Comparison of ENCODE assay signal across 12 cellular contexts in genomic region chr11:93530468-93530826, GRCh38. TPM values are rescaled to one million over a fixed set of nuclear protein-coding genes. Genes with fewer than 3 reads are reported as not detected.
A peak's percentile ranks its signal among the peaks of the same experiment; 100 is the strongest.
DNase-seq lines count a peak whose midpoint lies in the region; ATAC-seq and TF ChIP-seq lines count a peak whose summit lies in the region.
"Had no signal": no experiment of that assay in that cellular context is flagged by ENCODE, and none has a peak within 500 bp of the region (broad histone marks: within the 10 kb centered on the region; RNA-seq: fewer than 3 reads in every experiment).

No MANE protein-coding gene starts in this region.

- no peak for TF ChIP-seq POLR2A in spleen (IDR thresholded peaks at IDR 0.05)

- H3K4me3 Mint-ChIP-seq in T-helper 17 cell (peak overlapping the region; percentile 74), immature natural killer cell (peak overlapping the region; percentile 25 to 64 (median 51))

- H3K27ac Mint-ChIP-seq in T-helper 17 cell (peak overlapping the region; percentile 93), immature natural killer cell (peak overlapping the region; percentile 69 to 84 (median 80))

- DNase-seq in DND-41 (no peak), T-helper 17 cell (no peak), immature natural killer cell (no peak), spleen (no peak), NCI-H1694 treated with DMSO at 0.1 percent for 48 hours (lab: John Stamatoyannopoulos, UW) (no peak), dermis blood vessel endothelial cell (no peak)
- DNase-seq: activated CD8-positive, alpha-beta memory T cell treated with anti-CD3 and anti-CD28 coated beads for 24 hours; NCI-H524 had no signal

- H3K36me3 Mint-ChIP-seq in T-helper 17 cell (ENCODE audit: low read depth) (no peaks in the 10 kb centered on the region), immature natural killer cell (no peaks in the 10 kb centered on the region)

- peaks cover 70% of the 10 kb centered on the region for H3K4me1 Mint-ChIP-seq in T-helper 17 cell
- peaks cover 72 to 80% of the 10 kb centered on the region in 2 donors for H3K4me1 Mint-ChIP-seq in immature natural killer cell

- H3K27me3 ChIP-seq in DND-41 (ENCODE audit: insufficient read depth, low read length, poor library complexity): no peaks in the 10 kb centered on the region
- H3K27me3 ChIP-seq in spleen (replicated peaks in 1 of 7): no peaks in the 10 kb centered on the region
- H3K27me3 ChIP-seq: brain microvascular endothelial cell, SJSA1 had no signal

- H3K36me3 ChIP-seq in DND-41 (ENCODE audit: insufficient read depth, low read length) (peaks cover 2% of the 10 kb centered on the region; the same call in 1 of the 2 replicates), spleen (no peaks in the 10 kb centered on the region)
- H3K36me3 ChIP-seq: brain microvascular endothelial cell, SJSA1 had no signal

- peak; percentile 20; the same call in 2 of the 3 replicates for ATAC-seq in DND-41 (ENCODE audit: insufficient read depth, low read depth)
- no peak for ATAC-seq in T-helper 17 cell
- no peak for ATAC-seq in GM18873 (IDR thresholded peaks at IDR 0.05; ENCODE audit: low FRiP score, unreplicated experiment)
- ATAC-seq: esophagus mucosa had no signal

- no peak overlapping the region for H3K9ac ChIP-seq in DND-41 (ENCODE audit: low read depth, low read length)

- peak overlapping the region; percentile 44 for H3K27ac ChIP-seq in DND-41 (ENCODE audit: low read length)
- H3K27ac ChIP-seq in spleen: peak overlapping the region; percentile 53 to 85 (median 67)
- H3K27ac ChIP-seq: SJSA1 had no signal

- H2AFZ ChIP-seq in DND-41 (ENCODE audit: low read depth, low read length): no peak overlapping the region

- 0 out of 2 replicates have a peak, but pooled peaks cover 3% of the 10 kb centered on the region for H3K79me2 ChIP-seq in DND-41 (ENCODE audit: insufficient read depth, low read length)

- H3K27me3 Mint-ChIP-seq in T-helper 17 cell: no peaks in the 10 kb centered on the region
- peaks cover 0 to under 1% (median 0%) of the 10 kb centered on the region in 3 donors for H3K27me3 Mint-ChIP-seq in immature natural killer cell (ENCODE audit: low read depth in 3 of 3)

- H4K20me1 ChIP-seq in DND-41 (ENCODE audit: insufficient read depth, low read length): peaks cover 16% of the 10 kb centered on the region

- 62 to 94% (median 74%) methylated on average over 1 of the region's 1 CpG for WGBS in spleen, 5 donors

- intact Hi-C loops in spleen (cut with DNase I; ENCODE audit: low total_unique reads): no loop called here

- H3K9me3 Mint-ChIP-seq in immature natural killer cell: no peaks in the 10 kb centered on the region

- H3K4me1 ChIP-seq in DND-41 (ENCODE audit: insufficient read depth, low read length) (peaks cover 32% of the 10 kb centered on the region), spleen (peaks cover 21 to 76% (median 45%) of the 10 kb centered on the region in 6 donors)
- H3K4me1 ChIP-seq: SJSA1 had no signal

- H3K4me3 ChIP-seq in DND-41 (ENCODE audit: low read depth in 1 of 2, low read length in 2 of 2) (no peak overlapping the region), spleen (no peak overlapping the region)
- H3K4me3 ChIP-seq: SJSA1 had no signal

- H3K4me2 ChIP-seq in DND-41 (ENCODE audit: insufficient read depth, low read length): peak overlapping the region; percentile 26; the same call in 1 of the 2 replicates

- TF ChIP-seq CTCF in DND-41 (IDR thresholded peaks at IDR 0.05; ENCODE audit: borderline replicate concordance, extremely low read depth, low read length, poor library complexity, severe bottlenecking) (no peak), spleen (IDR thresholded peaks at IDR 0.05 in 8 of 11, conservative IDR thresholded peaks at IDR 0.05 in 3 of 11) (no peak)

- H3K9me3 ChIP-seq in DND-41 (ENCODE audit: insufficient read depth, low read length, severe bottlenecking) (no peaks in the 10 kb centered on the region), T-helper 17 cell (ENCODE audit: control insufficient read depth, low read length, poor library complexity, severe bottlenecking) (no peaks in the 10 kb centered on the region), spleen (no peaks in the 10 kb centered on the region)
- H3K9me3 ChIP-seq: SJSA1 had no signal

RNA-seq across cellular contexts. Expression of gene SMCO4, which starts 12.7 kb away (rescaled TPM):
- total RNA-seq in T-helper 17 cell (1 to 10 TPM; 6.6 to 8.9 TPM), spleen (10 to 100 TPM; 48.1 to 74.1 (median 52.8) TPM), dermis blood vessel endothelial cell (6.2 and 25.5 TPM in 2 replicates)
- polyA plus RNA-seq in immature natural killer cell (10 to 100 TPM; 10.2 to 11.1 (median 10.3) TPM), spleen (10 to 100 TPM; 21.8 to 71.5 (median 51.1) TPM)
